20 cellular contexts compared by ENCODE assay signal in the genomic region with DNA sequence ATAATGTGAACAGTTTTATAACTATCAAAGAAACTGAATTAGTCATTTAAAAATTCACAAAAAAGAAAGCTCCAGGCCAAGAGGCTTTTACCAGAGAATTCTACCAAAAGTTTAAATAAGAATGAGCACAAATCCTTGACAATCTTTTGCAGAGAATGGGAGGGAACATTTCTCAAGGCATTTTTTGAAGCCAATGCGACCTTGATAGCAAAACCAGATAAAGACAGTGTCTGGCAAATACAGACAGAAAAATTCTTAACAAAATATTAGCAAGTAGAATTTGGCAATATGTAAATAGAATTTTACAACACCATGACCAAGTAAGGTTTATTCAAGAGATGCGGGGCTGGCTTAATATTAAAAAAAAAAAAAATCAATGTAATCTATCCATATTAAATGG. TPM values are rescaled to one million over a fixed set of nuclear protein-coding genes. Genes with fewer than 3 reads are reported as not detected.
A peak's percentile ranks its signal among the peaks of the same experiment; 100 is the strongest.
DNase-seq lines count a peak whose midpoint lies in the region; ATAC-seq, FAIRE-seq and TF ChIP-seq lines count a peak whose summit lies in the region.
"Had no signal": no experiment of that assay in that cellular context is flagged by ENCODE, and none has a peak within 500 bp of the region (broad histone marks: within the 10 kb centered on the region; RNA-seq: fewer than 3 reads in every experiment).

No MANE protein-coding gene starts in this region.

- H3K27me3 Mint-ChIP-seq in activated T-helper 17 cell treated with anti-CD3 and anti-CD28 coated beads, Interleukin-2, amount 50 U/mL, for 72 hours = no peaks in the 10 kb centered on the region
- H3K27me3 Mint-ChIP-seq: CD4-positive, alpha-beta T cell had no signal

- no peak overlapping the region for H3K4ac ChIP-seq in trophoblast cell (ENCODE audit: low read depth, low read length)

- no peak overlapping the region for H3K14ac ChIP-seq in trophoblast cell (ENCODE audit: low read length)

- H3K4me3 Mint-ChIP-seq in activated T-helper 17 cell treated with anti-CD3 and anti-CD28 coated beads, Interleukin-2, amount 50 U/mL, for 72 hours = no peak overlapping the region
- H3K4me3 Mint-ChIP-seq: CD4-positive, alpha-beta T cell; HFFc6 had no signal

- H4K12ac ChIP-seq in trophoblast cell (ENCODE audit: low read depth, low read length) = no peak overlapping the region

- H3K36me3 ChIP-seq in SK-N-MC (ENCODE audit: insufficient read depth, low read length) = peaks cover 8% of the 10 kb centered on the region; the same call in 1 of the 2 replicates
- H3K36me3 ChIP-seq in trophoblast cell (ENCODE audit: control insufficient read depth in 1 of 2, insufficient read depth in 2 of 2, low read length in 2 of 2) = no peaks in the 10 kb centered on the region
- H3K36me3 ChIP-seq: BE2C had no signal

- no peaks in the 10 kb centered on the region for H3K79me2 ChIP-seq in trophoblast cell (ENCODE audit: control insufficient read depth, insufficient read depth, low read length, poor library complexity)

- no peak overlapping the region for H2BK120ac ChIP-seq in trophoblast cell (ENCODE audit: insufficient read depth, low read length, poor library complexity)

- H3K27ac ChIP-seq in SK-N-MC = peak overlapping the region; percentile 14; the same call in 1 of the 2 replicates
- no peak overlapping the region for H3K27ac ChIP-seq in trophoblast cell (ENCODE audit: low read depth, low read length)
- H3K27ac ChIP-seq: HL-60 had no signal

- H3K4me2 ChIP-seq in trophoblast cell (ENCODE audit: low read length) = no peak overlapping the region

- no peak overlapping the region for H3K4me3 ChIP-seq in SK-N-MC
- H3K4me3 ChIP-seq in trophoblast cell (ENCODE audit: low read depth, low read length) = no peak overlapping the region

- no peak overlapping the region for H3K23ac ChIP-seq in trophoblast cell (ENCODE audit: low read length)

- H3K18ac ChIP-seq in trophoblast cell (ENCODE audit: low read length) = no peak overlapping the region

- H3K4me1 ChIP-seq in trophoblast cell (ENCODE audit: control insufficient read depth in 1 of 2, insufficient read depth in 2 of 2, low read length in 2 of 2) = peaks cover 0 to 2% of the 10 kb centered on the region in 2 experiments
- H3K4me1 ChIP-seq: BE2C had no signal

- H3K27me3 ChIP-seq in trophoblast cell (ENCODE audit: insufficient read depth, low read length) = no peaks in the 10 kb centered on the region
- H3K27me3 ChIP-seq: BE2C had no signal

- H2AFZ ChIP-seq in trophoblast cell (ENCODE audit: insufficient read depth, low read length, poor library complexity) = no peak overlapping the region

- H3K9me3 Mint-ChIP-seq in activated T-helper 17 cell treated with anti-CD3 and anti-CD28 coated beads, Interleukin-2, amount 50 U/mL, for 72 hours = no peaks in the 10 kb centered on the region
- H3K9me3 Mint-ChIP-seq: CD4-positive, alpha-beta T cell; HFFc6 had no signal

- in situ Hi-C loops in GM13977 (cut with MboI; ENCODE audit: low pct_unique_long_range_greater_than_20kb, low sequenced_read_pairs, unreplicated experiment) = no loop called here

- peaks cover 10% of the 10 kb centered on the region for H3K4me1 Mint-ChIP-seq in activated T-helper 17 cell treated with anti-CD3 and anti-CD28 coated beads, Interleukin-2, amount 50 U/mL, for 72 hours

- no CpG with 5 or more reads among the region's 2 CpGs for WGBS in trophoblast cell (ENCODE audit: extremely low coverage, insufficient coverage, insufficient read length)

- H4K8ac ChIP-seq in trophoblast cell (ENCODE audit: low read depth, low read length) = no peak overlapping the region

- H3K9ac ChIP-seq in SK-N-MC (ENCODE audit: insufficient read length) (no peak overlapping the region), trophoblast cell (ENCODE audit: low read length) (no peak overlapping the region)

- no peak overlapping the region for H2AK5ac ChIP-seq in trophoblast cell (ENCODE audit: low read length)

- peaks cover 23% of the 10 kb centered on the region for H3K36me3 Mint-ChIP-seq in activated T-helper 17 cell treated with anti-CD3 and anti-CD28 coated beads, Interleukin-2, amount 50 U/mL, for 72 hours (ENCODE audit: low read depth)

- H4K91ac ChIP-seq in trophoblast cell (ENCODE audit: low read depth, low read length) = no peak overlapping the region

- DNase-seq in EH (ENCODE audit: low read depth) (peak; percentile 13), SK-N-MC (ENCODE audit: low read depth, low spot score) (no peak), trophoblast cell (peak; percentile 53 to 88), GM13977 (ENCODE audit: low spot score) (no peak)
- DNase-seq: ACHN; BE2C; C1 segment of cervical spinal cord; Caco-2; CD4-positive, alpha-beta T cell; GDM1; GOT3; H7; HFFc6 had no signal

- FAIRE-seq in endometrium (lab: Jason Lieb, UNC) = peak; percentile 31
- FAIRE-seq: D721Med, GM12892 had no signal

- H2BK12ac ChIP-seq in trophoblast cell (ENCODE audit: low read length) = no peak overlapping the region

- H3K79me1 ChIP-seq in trophoblast cell (ENCODE audit: low read length) = no peaks in the 10 kb centered on the region

- no peak overlapping the region for H3K27ac Mint-ChIP-seq in activated T-helper 17 cell treated with anti-CD3 and anti-CD28 coated beads, Interleukin-2, amount 50 U/mL, for 72 hours
- H3K27ac Mint-ChIP-seq: CD4-positive, alpha-beta T cell; HFFc6 had no signal

- no peak for TF ChIP-seq CTCF in GM13977 (IDR thresholded peaks at IDR 0.05; ENCODE audit: extremely low read depth, insufficient read depth, missing control alignments)

- no peak for ATAC-seq in activated T-helper 17 cell treated with anti-CD3 and anti-CD28 coated beads, Interleukin-2, amount 50 U/mL, for 72 hours (replicated peaks)
- ATAC-seq in GM18867 (IDR thresholded peaks at IDR 0.05; ENCODE audit: unreplicated experiment) = no peak
- ATAC-seq: HCT116 had no signal

- H3K9me3 ChIP-seq in SK-N-MC (ENCODE audit: low read depth, low read length) (no peaks in the 10 kb centered on the region), trophoblast cell (ENCODE audit: insufficient read depth, low read depth, low read length) (no peaks in the 10 kb centered on the region)
- H3K9me3 ChIP-seq: BE2C, Caco-2 had no signal

- H2BK5ac ChIP-seq in trophoblast cell (ENCODE audit: low read depth, low read length, poor library complexity) = no peak overlapping the region

RNA-seq across cellular contexts. Expression of a gene that starts 41.7 kb away (rescaled TPM):
- polyA plus RNA-seq in trophoblast cell (2013) = 8.4 and 8.8 TPM in 2 replicates
- 10 to 100 TPM; 20.1 to 47.9 TPM for total RNA-seq in activated T-helper 17 cell treated with anti-CD3 and anti-CD28 coated beads, Interleukin-2, amount 50 U/mL, for 72 hours

Comparison
In these comparisons a context has a peak if more than half of its experiments do, and no peak if none do; other contexts are left out.
1. DNase-seq: peak in EH (single experiment) and trophoblast cell (2 of 2); none in SK-N-MC (single experiment) and GM13977 (single experiment).